In the genomic region with DNA sequence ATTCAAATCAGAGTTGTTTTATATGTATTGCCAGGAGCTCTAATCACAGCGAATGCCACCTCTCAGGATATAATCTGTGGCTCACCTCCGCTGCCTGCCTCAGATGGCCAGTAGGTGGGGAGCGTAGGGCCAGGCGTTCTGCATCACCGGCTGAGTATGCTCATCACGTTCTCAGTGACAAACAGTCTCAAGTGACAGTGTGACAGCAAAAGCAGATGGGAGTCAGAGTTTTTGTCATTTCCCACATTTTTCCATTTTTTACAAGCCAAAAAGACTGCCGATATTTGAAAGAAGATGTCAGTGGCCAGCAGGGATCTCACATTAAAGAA, we compare ENCODE assay signal across 1 cellular context.
TF ChIP-seq lines count a peak whose summit lies in the region.

No MANE protein-coding gene starts in this region.

TF ChIP-seq in GM23338, 12 proteins besides CTCF, POLR2A, EP300 and RAD21 (continued from another document):
- TF ChIP-seq REST (IDR thresholded peaks at IDR 0.05; ENCODE audit: unreplicated experiment) (no peak), CREB1 (CRISPR knock-in tag; IDR thresholded peaks at IDR 0.05; ENCODE audit: low read depth) (no peak), NANOG (IDR thresholded peaks at IDR 0.05; ENCODE audit: borderline replicate concordance) (no peak), POLR2AphosphoS5 (IDR thresholded peaks at IDR 0.05; ENCODE audit: low read depth) (no peak)
TF ChIP-seq in GM23338: peak in this region for 0.
